14 cellular contexts compared by ENCODE assay signal in the genomic region with DNA sequence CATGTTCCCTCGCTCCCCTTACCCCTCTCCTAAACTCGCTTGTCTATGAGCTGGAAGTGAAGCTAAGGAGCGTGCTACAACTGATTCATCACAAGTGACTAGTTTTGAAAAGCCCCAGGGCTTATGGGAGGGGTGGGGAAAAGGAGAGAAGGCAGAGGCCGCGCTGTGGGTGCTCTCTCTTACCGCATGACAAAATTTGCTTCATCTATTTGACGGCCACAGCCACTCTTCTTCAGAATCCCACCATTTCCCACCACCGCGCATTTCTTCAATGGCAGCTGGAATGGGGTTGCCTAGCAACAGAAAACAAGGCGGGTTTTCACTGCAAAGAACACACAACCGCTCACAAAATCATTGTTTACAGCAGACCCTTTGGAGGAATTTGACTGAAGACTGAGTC.
DNase-seq lines count a peak whose midpoint lies in the region; ATAC-seq and TF ChIP-seq lines count a peak whose summit lies in the region.
"Had no signal": no experiment of that assay in that cellular context is flagged by ENCODE, and none has a peak within 500 bp of the region (broad histone marks: within the 10 kb centered on the region; RNA-seq: fewer than 3 reads in every experiment).

No MANE protein-coding gene starts in this region.

- DNase-seq in G401 (ENCODE audit: low spot score), result peak; percentile 19
- no peak for DNase-seq in RWPE2 (ENCODE audit: low spot score)
- DNase-seq in esophagus squamous epithelium (lab: John Stamatoyannopoulos, UW), result no peak
- no peak for DNase-seq in tibial nerve (ENCODE audit: low spot score in 2 of 2)
- DNase-seq in NCI-H1092 treated with DMSO at 0.1 percent for 48 hours (lab: John Stamatoyannopoulos, UW), result no peak
- DNase-seq in AML-193 (lab: John Stamatoyannopoulos, UW), result no peak
- DNase-seq: activated CD8-positive, alpha-beta memory T cell treated with anti-CD3 and anti-CD28 coated beads, Interleukin-2, amount 10 ng/mL, durations not matched to agents 7 days and 5 days; activated naive CD4-positive, alpha-beta T cell treated with Interleukin-2 at 50 U/mL for 16 hours; immature natural killer cell; NCI-H1930; stimulated activated naive CD8-positive, alpha-beta T cell treated with anti-CD3 and anti-CD28 coated beads, Interleukin-15, Interleukin-2, amounts not matched to agents 100 U/mL and 50 U/mL, for 24 hours had no signal

- TF ChIP-seq CTCF in RWPE2 (IDR thresholded peaks at IDR 0.05; ENCODE audit: poor library complexity, severe bottlenecking), result no peak
- TF ChIP-seq CTCF in esophagus squamous epithelium (IDR thresholded peaks at IDR 0.05), result no peak
- no peak for TF ChIP-seq CTCF in tibial nerve (IDR thresholded peaks at IDR 0.05)

- H3K27ac ChIP-seq in RWPE2 (ENCODE audit: poor library complexity, severe bottlenecking) (no peak overlapping the region), esophagus squamous epithelium (peak overlapping the region; percentile 5 to 61 (median 35)), mesodermal cell (ENCODE audit: low read depth, low read length, severe bottlenecking) (peak overlapping the region; percentile 68), tibial nerve (no peak overlapping the region)
- H3K27ac ChIP-seq: KMS-11 had no signal

- no peak for TF ChIP-seq EP300 in tibial nerve (IDR thresholded peaks at IDR 0.05)

- no peak for TF ChIP-seq POLR2A in esophagus squamous epithelium (IDR thresholded peaks at IDR 0.05)
- TF ChIP-seq POLR2A in tibial nerve (IDR thresholded peaks at IDR 0.05), result no peak

- H3K27me3 ChIP-seq in RWPE2 (ENCODE audit: insufficient read depth, poor library complexity, severe bottlenecking), result no peaks in the 10 kb centered on the region
- no peaks in the 10 kb centered on the region for H3K27me3 ChIP-seq in esophagus squamous epithelium
- H3K27me3 ChIP-seq in tibial nerve, result no peaks in the 10 kb centered on the region

- intact Hi-C loops in esophagus squamous epithelium (cut with DNase I), result no loop called here

- WGBS in esophagus squamous epithelium, 2 donors, result 36 to 39% methylated on average over 11 of the region's 11 CpGs
- 40 to 65% methylated on average over 1 to 3 of the region's 11 CpGs for WGBS in mesodermal cell (ENCODE audit: insufficient coverage in 2 of 2), 2 experiments
- 46 to 48% methylated on average over 11 of the region's 11 CpGs for WGBS in tibial nerve, 2 donors

- H3K9me3 ChIP-seq in RWPE2 (ENCODE audit: severe bottlenecking) (no peaks in the 10 kb centered on the region), esophagus squamous epithelium (no peaks in the 10 kb centered on the region), mesodermal cell (ENCODE audit: control insufficient read depth, low read length) (no peaks in the 10 kb centered on the region), tibial nerve (no peaks in the 10 kb centered on the region)

- H3K4me1 ChIP-seq in RWPE2 (ENCODE audit: insufficient read depth, poor library complexity, severe bottlenecking) (no peaks in the 10 kb centered on the region), esophagus squamous epithelium (peaks cover 0 to 40% (median 17%) of the 10 kb centered on the region in 3 donors), mesodermal cell (ENCODE audit: control insufficient read depth, insufficient read depth, low read length, poor library complexity, severe bottlenecking) (peaks cover 3% of the 10 kb centered on the region), tibial nerve (peaks cover 0 to 17% (median 4%) of the 10 kb centered on the region in 4 donors)

- H3K36me3 ChIP-seq in RWPE2 (ENCODE audit: low read depth) (no peaks in the 10 kb centered on the region), esophagus squamous epithelium (no peaks in the 10 kb centered on the region), mesodermal cell (ENCODE audit: control insufficient read depth, insufficient read depth, low read length) (no peaks in the 10 kb centered on the region), tibial nerve (no peaks in the 10 kb centered on the region)

- H3K4me3 ChIP-seq in RWPE2 (ENCODE audit: severe bottlenecking) (no peak overlapping the region), esophagus squamous epithelium (peak overlapping the region in 1 of 4 donors; percentile 7), mesodermal cell (ENCODE audit: extremely low read depth, insufficient read depth, low read length, poor library complexity, severe bottlenecking) (no peak overlapping the region), tibial nerve (no peak overlapping the region)

- ATAC-seq in RWPE2 (ENCODE audit: low read depth) (peak; percentile 48; the same call in 1 of the 3 replicates), GM18867 (IDR thresholded peaks at IDR 0.05; ENCODE audit: unreplicated experiment) (no peak)
- ATAC-seq: activated CD8-positive, alpha-beta memory T cell treated with anti-CD3 and anti-CD28 coated beads, Interleukin-2, amount 10 ng/mL, durations not matched to agents 7 days and 5 days; stimulated activated naive CD8-positive, alpha-beta T cell treated with anti-CD3 and anti-CD28 coated beads, Interleukin-15, Interleukin-2, amounts not matched to agents 100 U/mL and 50 U/mL, for 24 hours had no signal

- in situ Hi-C loops in G401 (cut with HindIII; ENCODE audit: low sequenced_read_pairs), result no loop called here

Comparison
In these comparisons a context has a peak if more than half of its experiments do, and no peak if none do; other contexts are left out.
1. H3K27ac ChIP-seq: peak in esophagus squamous epithelium (4 of 4) and mesodermal cell (single experiment); none in RWPE2 (single experiment) and tibial nerve (0 of 4).